Comparison of ENCODE assay signal across 8 cellular contexts in the genomic region with DNA sequence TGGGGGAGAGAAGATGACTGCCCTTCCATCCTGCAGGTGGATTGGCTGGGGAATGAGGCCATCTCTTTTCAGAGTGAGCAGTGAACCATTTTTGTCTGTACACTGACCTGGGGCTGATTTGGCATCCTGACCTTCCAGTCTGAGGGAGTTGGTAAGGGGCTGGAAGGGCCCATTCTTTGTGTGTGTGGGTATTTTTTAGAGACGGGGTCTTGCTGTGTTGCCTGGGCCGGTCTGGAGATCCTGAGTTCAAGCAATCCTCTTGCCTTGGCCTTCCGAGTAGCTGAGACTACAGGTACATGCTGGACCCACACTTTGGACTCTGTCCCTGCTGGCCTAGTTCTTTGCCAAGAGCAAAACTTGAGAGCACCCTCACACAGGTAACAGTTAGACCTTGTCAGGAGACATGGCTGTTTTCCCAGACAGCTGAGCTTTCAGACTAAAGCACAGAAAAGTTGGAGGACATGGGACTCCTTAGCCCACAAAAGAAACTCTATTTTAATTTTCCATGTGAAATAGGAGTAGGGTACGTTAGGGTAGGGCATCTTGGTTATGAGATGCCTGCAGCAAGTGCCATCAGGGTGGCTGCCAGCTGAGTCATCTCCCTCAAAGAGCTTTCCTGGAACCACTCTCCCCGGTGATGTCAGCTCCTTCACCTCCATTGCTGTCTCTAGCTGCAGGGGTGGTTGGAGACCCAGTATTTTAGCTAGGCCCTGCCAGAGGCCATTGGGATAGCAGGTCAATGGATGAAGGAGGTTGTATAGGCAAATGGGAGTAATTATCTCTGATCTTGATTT.
A peak's percentile ranks its signal among the peaks of the same experiment; 100 is the strongest.
DNase-seq lines count a peak whose midpoint lies in the region; ATAC-seq and TF ChIP-seq lines count a peak whose summit lies in the region.

No MANE protein-coding gene starts in this region.

- H3K27me3 ChIP-seq in prostate gland (replicated peaks; ENCODE audit: insufficient read depth) = no peaks in the 10 kb centered on the region

- H3K27ac ChIP-seq in prostate gland = no peak overlapping the region

- no peak overlapping the region for H3K4me3 ChIP-seq in prostate gland

- no peaks in the 10 kb centered on the region for H3K9me3 ChIP-seq in prostate gland

- TF ChIP-seq CTCF in prostate gland (IDR thresholded peaks at IDR 0.05) = no peak

- no peak for TF ChIP-seq POLR2A in prostate gland (IDR thresholded peaks at IDR 0.05)

- H3K36me3 ChIP-seq in prostate gland = no peaks in the 10 kb centered on the region

- ATAC-seq in GM19328 (IDR thresholded peaks at IDR 0.05; ENCODE audit: unreplicated experiment) = no peak

- intact Hi-C loops in prostate gland (cut with DNase I) = no loop called here

- WGBS in prostate gland = 48% methylated on average over 5 of the region's 5 CpGs

- peak; percentile 59 for DNase-seq in HK-2 (ENCODE audit: unreplicated experiment)
- DNase-seq in activated CD4-positive, alpha-beta T cell treated with anti-CD3 and anti-CD28 coated beads, Interleukin-2, amount 50 U/mL, for 4 hours = peak; percentile 60 to 61
- peak; percentile 78 for DNase-seq in glomerular visceral epithelial cell (ENCODE audit: extremely low spot score)
- DNase-seq in stimulated activated CD8-positive, alpha-beta memory T cell treated with anti-CD3 and anti-CD28 coated beads, Interleukin-4, amount 100 ng/mL, for 24 hours (ENCODE audit: low read depth) = peak; percentile 30
- DNase-seq in hippocampal formation (lab: John Stamatoyannopoulos, UW) = no peak
- no peak for DNase-seq in pons (ENCODE audit: low spot score)
- DNase-seq in prostate gland (ENCODE audit: low spot score) = no peak

- H3K4me1 ChIP-seq in prostate gland (replicated peaks) = peaks cover 7% of the 10 kb centered on the region

Comparison
In these comparisons a context has a peak if more than half of its experiments do, and no peak if none do; other contexts are left out.
1. DNase-seq: peak in HK-2 (single experiment), activated CD4-positive, alpha-beta T cell treated with anti-CD3 and anti-CD28 coated beads, Interleukin-2, amount 50 U/mL, for 4 hours (2 of 2), glomerular visceral epithelial cell (single experiment) and stimulated activated CD8-positive, alpha-beta memory T cell treated with anti-CD3 and anti-CD28 coated beads, Interleukin-4, amount 100 ng/mL, for 24 hours (single experiment); none in hippocampal formation (0 of 2), pons (single experiment) and prostate gland (single experiment).